ENCODE assay signal across 9 cellular contexts in genomic region chr11:93718057-93718563, GRCh38. TPM values are rescaled to one million over a fixed set of nuclear protein-coding genes. Genes with fewer than 3 reads are reported as not detected.
DNase-seq lines count a peak whose midpoint lies in the region; ATAC-seq and TF ChIP-seq lines count a peak whose summit lies in the region.
"Had no signal": no experiment of that assay in that cellular context is flagged by ENCODE, and none has a peak within 500 bp of the region (broad histone marks: within the 10 kb centered on the region; RNA-seq: fewer than 3 reads in every experiment).

No MANE protein-coding gene starts in this region.

- TF ChIP-seq POLR2A in gastroesophageal sphincter (IDR thresholded peaks at IDR 0.05), result no peak

- no peaks in the 10 kb centered on the region for H3K23me2 ChIP-seq in H9 (ENCODE audit: insufficient read length, low read depth, low read length, poor library complexity, severe bottlenecking)

- TF ChIP-seq EP300 in gastroesophageal sphincter (IDR thresholded peaks at IDR 0.05), result no peak

- WGBS in gastroesophageal sphincter (ENCODE audit: low coverage in 1 of 2), 2 donors, result 71 to 88% methylated on average over 3 to 4 of the region's 4 CpGs
- WGBS in H9 (ENCODE audit: extremely low coverage, insufficient read length, low lambda C conversion rate), result no CpG with 5 or more reads among the region's 4 CpGs

- TF ChIP-seq CTCF in DOHH2 (IDR thresholded peaks at IDR 0.05; ENCODE audit: low read depth, low read length, poor library complexity, severe bottlenecking) (no peak), gastroesophageal sphincter (IDR thresholded peaks at IDR 0.05) (no peak), H9 (conservative IDR thresholded peaks at IDR 0.05) (no peak)

- no peaks in the 10 kb centered on the region for H3K9me2 ChIP-seq in DOHH2 (replicated peaks; ENCODE audit: control insufficient read depth, low read length)

- no peak overlapping the region for H4K5ac ChIP-seq in H9 (ENCODE audit: insufficient read length, low read depth, low read length)

- peaks cover 18% of the 10 kb centered on the region for H3K4me1 Mint-ChIP-seq in activated naive CD8-positive, alpha-beta T cell (ENCODE audit: low read depth)
- H3K4me1 Mint-ChIP-seq in H9, result peaks cover 16 to 20% of the 10 kb centered on the region in 2 experiments

- no peaks in the 10 kb centered on the region for H3K27me3 Mint-ChIP-seq in activated naive CD8-positive, alpha-beta T cell
- H3K27me3 Mint-ChIP-seq in H9 (ENCODE audit: low read depth), result no peaks in the 10 kb centered on the region

- H2AK5ac ChIP-seq in H9 (ENCODE audit: insufficient read length, low read length), result no peak overlapping the region

- no peak overlapping the region for H4K8ac ChIP-seq in H9 (replicated peaks; ENCODE audit: insufficient read length, low read depth, low read length)

- peaks cover 21% of the 10 kb centered on the region for H3K4me1 ChIP-seq in DOHH2 (ENCODE audit: control insufficient read depth, low read length)
- no peaks in the 10 kb centered on the region for H3K4me1 ChIP-seq in gastroesophageal sphincter
- no peaks in the 10 kb centered on the region for H3K4me1 ChIP-seq in H9 (ENCODE audit: insufficient read depth, low read length)

- peaks cover 14% of the 10 kb centered on the region for H3K79me2 ChIP-seq in DOHH2 (ENCODE audit: control insufficient read depth, low read length)
- H3K79me2 ChIP-seq in H9 (ENCODE audit: insufficient read depth, low read length), result no peaks in the 10 kb centered on the region

- no peak overlapping the region for H2AFZ ChIP-seq in H9 (ENCODE audit: low read length)

- H3F3A ChIP-seq in DOHH2 (ENCODE audit: control insufficient read depth, insufficient read depth), result peaks cover 5% of the 10 kb centered on the region

- H3K4me2 ChIP-seq in DOHH2 (ENCODE audit: low read length) (peak overlapping the region; percentile 61), H9 (ENCODE audit: insufficient read depth, insufficient read length, low read length) (no peak overlapping the region)

- H3K36me3 ChIP-seq in DOHH2 (ENCODE audit: control insufficient read depth, low read length) (peaks cover 86% of the 10 kb centered on the region), gastroesophageal sphincter (peaks cover 0 to 64% of the 10 kb centered on the region in 2 donors)

- H3K56ac ChIP-seq in H9 (ENCODE audit: insufficient read length, low read depth, low read length), result no peak overlapping the region

- no peaks in the 10 kb centered on the region for H3K9me3 ChIP-seq in DOHH2 (ENCODE audit: control insufficient read depth, insufficient read depth, low read length)
- no peaks in the 10 kb centered on the region for H3K9me3 ChIP-seq in gastroesophageal sphincter
- H3K9me3 ChIP-seq in H9 (ENCODE audit: control insufficient read depth, low read depth, low read length), result no peaks in the 10 kb centered on the region

- H3K4me3 ChIP-seq in DOHH2 (ENCODE audit: low read length) (peak overlapping the region; percentile 41), gastroesophageal sphincter (no peak overlapping the region)

- peaks cover 35% of the 10 kb centered on the region for H3K36me3 Mint-ChIP-seq in activated naive CD8-positive, alpha-beta T cell
- H3K36me3 Mint-ChIP-seq in H9 (ENCODE audit: insufficient read depth in 1 of 3, low read depth in 3 of 3), result peaks cover 30 to 63% (median 59%) of the 10 kb centered on the region in 3 experiments

- H2BK12ac ChIP-seq in H9 (ENCODE audit: insufficient read length, low read depth, low read length), result no peak overlapping the region

- H3K27ac ChIP-seq in DOHH2 (ENCODE audit: low read depth, low read length), result peak overlapping the region; percentile 46
- no peak overlapping the region for H3K27ac ChIP-seq in gastroesophageal sphincter
- H3K27ac ChIP-seq in H9 (ENCODE audit: insufficient read length, low read depth, low read length), result no peak overlapping the region

- no peak overlapping the region for H3K14ac ChIP-seq in H9 (ENCODE audit: insufficient read depth, low read length)

- no peaks in the 10 kb centered on the region for H3K9me3 Mint-ChIP-seq in activated naive CD8-positive, alpha-beta T cell (ENCODE audit: low read depth)
- H3K9me3 Mint-ChIP-seq in H9, result no peaks in the 10 kb centered on the region

- H3K9ac ChIP-seq in H9 (ENCODE audit: extremely low read depth, insufficient read length, low read length), result no peak overlapping the region

- H3K4ac ChIP-seq in H9 (ENCODE audit: low read depth, low read length), result no peak overlapping the region

- H3K27ac Mint-ChIP-seq in activated naive CD8-positive, alpha-beta T cell, result peak overlapping the region; percentile 86
- H3K27ac Mint-ChIP-seq in H9, result peak overlapping the region in 1 of 3 experiments; percentile 48; a peak in 1 of 7 replicates

- H3K18ac ChIP-seq in H9 (ENCODE audit: insufficient read length, low read depth, low read length), result no peak overlapping the region

- H3K27me3 ChIP-seq in DOHH2 (ENCODE audit: control insufficient read depth, low read length), result no peaks in the 10 kb centered on the region
- H3K27me3 ChIP-seq in gastroesophageal sphincter, result no peaks in the 10 kb centered on the region
- H3K27me3 ChIP-seq in H9 (ENCODE audit: insufficient read depth, low read length), result no peaks in the 10 kb centered on the region

- no peak for DNase-seq in T-helper 9 cell
- DNase-seq in NCI-H345 (lab: John Stamatoyannopoulos, UW), result no peak
- DNase-seq in H9, result no peak

- H2BK5ac ChIP-seq in H9 (ENCODE audit: insufficient read length, low read length), result no peak overlapping the region

- no peak overlapping the region for H4K91ac ChIP-seq in H9 (ENCODE audit: insufficient read length, low read depth, low read length)

- no peak overlapping the region for H3K23ac ChIP-seq in H9 (ENCODE audit: insufficient read length, low read depth, low read length)

- H4K20me1 ChIP-seq in DOHH2 (ENCODE audit: control insufficient read depth, insufficient read depth, low read depth, low read length) (no peaks in the 10 kb centered on the region), H9 (ENCODE audit: control insufficient read depth, insufficient read depth, insufficient read length) (no peaks in the 10 kb centered on the region)

- H3T11ph ChIP-seq in H9 (ENCODE audit: low read length), result no peak overlapping the region

- peak overlapping the region; percentile 32 for H3K4me3 Mint-ChIP-seq in activated naive CD8-positive, alpha-beta T cell
- no peak overlapping the region for H3K4me3 Mint-ChIP-seq in H9

- no peak overlapping the region for H2BK120ac ChIP-seq in H9 (ENCODE audit: low read depth, low read length, poor library complexity, severe bottlenecking)

- H2BK20ac ChIP-seq in H9 (ENCODE audit: low read depth, low read length, poor library complexity, severe bottlenecking), result no peak overlapping the region

- no peak overlapping the region for H2BK15ac ChIP-seq in H9 (ENCODE audit: low read depth, low read length)

- H3K79me1 ChIP-seq in H9 (ENCODE audit: insufficient read depth, low read depth, low read length, poor library complexity, severe bottlenecking), result no peaks in the 10 kb centered on the region

- peak; percentile 77 for ATAC-seq in GM21367 (IDR thresholded peaks at IDR 0.05; ENCODE audit: unreplicated experiment)
- peak; percentile 87 for ATAC-seq in HG03520 (IDR thresholded peaks at IDR 0.05; ENCODE audit: unreplicated experiment)
- ATAC-seq in gastroesophageal sphincter, result no peak
- ATAC-seq: esophagus mucosa had no signal

RNA-seq across cellular contexts. Expression of gene TAF1D, which starts 23.2 kb away (rescaled TPM):
- total RNA-seq in gastroesophageal sphincter (100 to 1,000 TPM in 1 of 4 donors, 10 to 100 TPM in 3; 28.3 to 114 (median 58.1) TPM), H9 (2021) (258 and 272 TPM in 2 replicates)

RNA-seq across cellular contexts. Expression of gene C11orf54, which starts 23.4 kb away (rescaled TPM):
- total RNA-seq in gastroesophageal sphincter, result 10 to 100 TPM; 33.8 to 81.4 (median 45.4) TPM
- 16.1 and 18.0 TPM in 2 replicates for total RNA-seq in H9 (2021)

RNA-seq across cellular contexts. Expression of gene CEP295, which starts 56.6 kb away (rescaled TPM):
- 10 to 100 TPM; 15.8 to 20.8 (median 18.3) TPM for total RNA-seq in gastroesophageal sphincter
- total RNA-seq in H9 (2021), result 15.3 and 17.0 TPM in 2 replicates
